ENCODE assay signal across 24 cellular contexts in genomic region chr3:126377211-126377610, GRCh38. TPM values are rescaled to one million over a fixed set of nuclear protein-coding genes. Genes with fewer than 3 reads are reported as not detected.
"Had no signal": no experiment of that assay in that cellular context is flagged by ENCODE, and none has a peak within 500 bp of the region (broad histone marks: within the 10 kb centered on the region; RNA-seq: fewer than 3 reads in every experiment).

No MANE protein-coding gene starts in this region.

- H3K4me3 ChIP-seq: esophagus muscularis mucosa, gastrocnemius medialis, heart right ventricle, left ventricle myocardium inferior, lower lobe of right lung, neural progenitor cell, pancreas, testis, transverse colon had no signal

- H3K4me1 ChIP-seq: pancreas, transverse colon had no signal

- ATAC-seq: effector memory CD8-positive, alpha-beta T cell; gastrocnemius medialis; heart right ventricle; lower lobe of right lung; natural killer cell treated with Interleukin-12 subunit alpha and Interleukin-12 subunit beta and Interleukin-15 and Interleukin-18, amount 100 ng/mL, for 72 hours; pancreas; right cardiac atrium; stimulated activated naive B cell treated with anti-CD40 and anti-IgM and Interleukin-4, amounts not matched to agents 10 μg/mL and 1 μg/mL and 100 μg/mL, for 72 hours; stimulated activated naive CD8-positive, alpha-beta T cell treated with anti-CD3 and anti-CD28 coated beads, Interleukin-15, amount 100 ng/mL, for 72 hours had no signal

- H3K27me3 ChIP-seq: gastrocnemius medialis, neural progenitor cell, pancreas, testis, transverse colon had no signal

- H3K4me2 ChIP-seq: neural progenitor cell had no signal

- H3K36me3 ChIP-seq: esophagus muscularis mucosa, gastrocnemius medialis, heart right ventricle, left ventricle myocardium inferior, lower lobe of right lung, neural progenitor cell, pancreas, transverse colon had no signal

- H3K9me3 ChIP-seq: esophagus muscularis mucosa, gastrocnemius medialis, left ventricle myocardium inferior, lower lobe of right lung, pancreas, testis, transverse colon had no signal

- DNase-seq: effector memory CD8-positive, alpha-beta T cell; gastrocnemius medialis; heart right ventricle; islet precursor cell; left ventricle myocardium inferior; lower lobe of right lung; midbrain; occipital lobe; right cardiac atrium; stimulated activated CD4-positive, alpha-beta T cell treated with anti-CD3 and anti-CD28 coated beads, Interleukin-2, amount 100 ng/mL, for 24 hours; stimulated activated CD4-positive, alpha-beta T cell treated with anti-CD3 and anti-CD28 coated beads, Interleukin-4, amount 100 ng/mL, for 4 hours; stimulated activated naive B cell treated with anti-CD40 and anti-IgM and Interleukin-4, amounts not matched to agents 10 μg/mL and 1 μg/mL and 100 μg/mL, for 72 hours; stimulated activated naive CD8-positive, alpha-beta T cell treated with anti-CD3 and anti-CD28 coated beads, Interleukin-15, amount 100 ng/mL, for 72 hours; testis; transverse colon had no signal

- H3K27ac ChIP-seq: epithelial cell of prostate, esophagus muscularis mucosa, gastrocnemius medialis, heart right ventricle, left ventricle myocardium inferior, lower lobe of right lung, neural progenitor cell, pancreas, testis, transverse colon had no signal

- H3K9ac ChIP-seq: neural progenitor cell had no signal

RNA-seq across cellular contexts. Expression of gene CFAP100, which starts 17.5 kb away (rescaled TPM):
- total RNA-seq: esophagus muscularis mucosa; fibroblast of villous mesenchyme; gastrocnemius medialis; heart right ventricle; left ventricle myocardium inferior; natural killer cell treated with Interleukin-12 subunit alpha and Interleukin-12 subunit beta and Interleukin-15 and Interleukin-18, amount 100 ng/mL, for 72 hours; pancreas; right cardiac atrium; skeletal muscle tissue; subcutaneous adipose tissue; transverse colon; ureter had no signal
